ENCODE assay signal across 10 cellular contexts in genomic region chr3:132641837-132642538, GRCh38. TPM values are rescaled to one million over a fixed set of nuclear protein-coding genes. Genes with fewer than 3 reads are reported as not detected.
DNase-seq lines count a peak whose midpoint lies in the region; ATAC-seq and TF ChIP-seq lines count a peak whose summit lies in the region.
"Had no signal": no experiment of that assay in that cellular context is flagged by ENCODE, and none has a peak within 500 bp of the region (broad histone marks: within the 10 kb centered on the region; RNA-seq: fewer than 3 reads in every experiment).

No MANE protein-coding gene starts in this region.

- H3K4ac ChIP-seq in mesendoderm (ENCODE audit: low read depth, low read length) = no peak overlapping the region

- H2BK120ac ChIP-seq in mesendoderm (ENCODE audit: low read depth, low read length) = no peak overlapping the region

- intact Hi-C loops in OCI-LY7 (cut with micrococcal nuclease; ENCODE audit: unreplicated experiment) = loop anchor here (1.0 to 10.0 kb wide), 2 partner anchors 106 to 287 kb away; no protein-coding TSS in a partner anchor
- intact Hi-C loops in dorsolateral prefrontal cortex (cut with DNase I) = loop anchor here (2.0 to 10.0 kb wide), 3 partner anchors 105 to 287 kb away; no protein-coding TSS in a partner anchor

- H3K4me1 ChIP-seq in OCI-LY7 (ENCODE audit: insufficient read depth, low read length, poor library complexity, severe bottlenecking) (no peaks in the 10 kb centered on the region), mesendoderm (ENCODE audit: control insufficient read depth, low read depth, low read length) (no peaks in the 10 kb centered on the region)

- no peaks in the 10 kb centered on the region for H3K79me1 ChIP-seq in mesendoderm (ENCODE audit: low read length)

- no peak overlapping the region for H3K9ac ChIP-seq in mesendoderm (ENCODE audit: low read length)

- DNase-seq in DMS79 (lab: John Stamatoyannopoulos, UW) (peak; percentile 34), HuH-7.5 (ENCODE audit: low spot score) (peak; percentile 18), OCI-LY7 (ENCODE audit: low spot score) (peak; percentile 53), dorsolateral prefrontal cortex (no peak), mesendoderm (peak; percentile 51)
- DNase-seq in activated CD4-positive, alpha-beta memory T cell treated with anti-CD3 and anti-CD28 coated beads, Interleukin-2, amount 10 ng/mL, durations not matched to agents 7 days and 5 days = no peak
- DNase-seq in activated CD4-positive, alpha-beta T cell treated with anti-CD3 and anti-CD28 coated beads, Interleukin-2, amount 10 ng/mL, durations not matched to agents 7 days and 5 days = no peak

- peaks cover 5% of the 10 kb centered on the region for H3K4me1 Mint-ChIP-seq in activated CD4-positive, alpha-beta memory T cell treated with anti-CD3 and anti-CD28 coated beads, Interleukin-2, amount 10 ng/mL, durations not matched to agents 7 days and 5 days
- peaks cover 2% of the 10 kb centered on the region for H3K4me1 Mint-ChIP-seq in activated CD4-positive, alpha-beta T cell treated with anti-CD3 and anti-CD28 coated beads, Interleukin-2, amount 10 ng/mL, durations not matched to agents 7 days and 5 days

- 0 out of 2 replicates have a peak, but pooled peaks cover 6% of the 10 kb centered on the region for H4K20me1 ChIP-seq in OCI-LY7 (ENCODE audit: insufficient read depth, low read length)

- no TSS peak for BruUV-seq in OCI-LY7 (replicated peaks; lab: Mats Ljungman, UMichigan)

- no peak overlapping the region for H3K27ac ChIP-seq in OCI-LY7 (ENCODE audit: low read depth, low read length, poor library complexity, severe bottlenecking)
- H3K27ac ChIP-seq in dorsolateral prefrontal cortex = no peak overlapping the region
- H3K27ac ChIP-seq in mesendoderm (ENCODE audit: low read depth, low read length) = no peak overlapping the region
- H3K27ac ChIP-seq: SJSA1 had no signal

- no peak overlapping the region for H2AFZ ChIP-seq in OCI-LY7 (ENCODE audit: low read length)

- H3K56ac ChIP-seq in mesendoderm (ENCODE audit: low read length) = no peak overlapping the region

- TF ChIP-seq CTCF in OCI-LY7 (conservative IDR thresholded peaks at IDR 0.05; ENCODE audit: low read length) (peak; percentile 90), dorsolateral prefrontal cortex (IDR thresholded peaks at IDR 0.05 in 54 of 56, conservative IDR thresholded peaks at IDR 0.05 in 2 of 56; ENCODE audit: low read depth in 1 of 56, partially characterized antibody in 56 of 56) (peak; percentile 66 to 93 (median 80))

- POLR2A ChIA-PET in OCI-LY7 (lab: Charles Lee) = interaction anchor here (0.9 to 1.9 kb wide), 7 partner anchors 11 to 118 kb away, joined by 3 to 6 read pairs (median 5); no protein-coding TSS in a partner anchor
- POLR2A ChIA-PET in activated CD4-positive, alpha-beta memory T cell treated with anti-CD3 and anti-CD28 coated beads, Interleukin-2, amount 10 ng/mL, durations not matched to agents 7 days and 5 days (lab: Charles Lee) = no interaction called here
- POLR2A ChIA-PET in activated CD4-positive, alpha-beta T cell treated with anti-CD3 and anti-CD28 coated beads, Interleukin-2, amount 10 ng/mL, durations not matched to agents 7 days and 5 days (lab: Charles Lee) = no interaction called here

- H3K27me3 ChIP-seq in dorsolateral prefrontal cortex (no peaks in the 10 kb centered on the region), mesendoderm (ENCODE audit: insufficient read depth, low read length, poor library complexity) (no peaks in the 10 kb centered on the region)
- H3K27me3 ChIP-seq: SJSA1 had no signal

- H3K36me3 ChIP-seq in OCI-LY7 (ENCODE audit: insufficient read depth, low read length) = peaks cover 22% of the 10 kb centered on the region; the same call in 1 of the 2 replicates
- H3K36me3 ChIP-seq in mesendoderm (ENCODE audit: control insufficient read depth, insufficient read depth, low read length) = no peaks in the 10 kb centered on the region
- H3K36me3 ChIP-seq: SJSA1 had no signal

- CTCF ChIA-PET in OCI-LY7 (lab: Charles Lee; ENCODE audit: unreplicated experiment) = interaction anchor here (0.6 kb wide), 1 partner anchor 106 kb away, joined by 4 read pairs; no protein-coding TSS in a partner anchor
- CTCF ChIA-PET in activated CD4-positive, alpha-beta memory T cell treated with anti-CD3 and anti-CD28 coated beads, Interleukin-2, amount 10 ng/mL, durations not matched to agents 7 days and 5 days (lab: Charles Lee) = interaction anchor here (0.7 to 6.0 kb wide), 14 partner anchors 19 to 299 kb away, joined by 3 to 100 read pairs (median 4); no protein-coding TSS in a partner anchor
- CTCF ChIA-PET in activated CD4-positive, alpha-beta T cell treated with anti-CD3 and anti-CD28 coated beads, Interleukin-2, amount 10 ng/mL, durations not matched to agents 7 days and 5 days (lab: Charles Lee) = interaction anchor here (0.9 to 3.6 kb wide), 8 partner anchors 10 to 224 kb away, joined by 3 to 16 read pairs (median 3); partner anchors contain the start of gene DNAJC13

- no peak overlapping the region for H2BK5ac ChIP-seq in mesendoderm (ENCODE audit: low read length)

- H3K18ac ChIP-seq in mesendoderm (ENCODE audit: low read length) = no peak overlapping the region

- H3K79me2 ChIP-seq in OCI-LY7 (ENCODE audit: insufficient read depth, low read depth, low read length) (no peaks in the 10 kb centered on the region), mesendoderm (ENCODE audit: control insufficient read depth, insufficient read depth, low read length) (no peaks in the 10 kb centered on the region)

- H3K27me3 Mint-ChIP-seq in activated CD4-positive, alpha-beta memory T cell treated with anti-CD3 and anti-CD28 coated beads, Interleukin-2, amount 10 ng/mL, durations not matched to agents 7 days and 5 days = no peaks in the 10 kb centered on the region
- no peaks in the 10 kb centered on the region for H3K27me3 Mint-ChIP-seq in activated CD4-positive, alpha-beta T cell treated with anti-CD3 and anti-CD28 coated beads, Interleukin-2, amount 10 ng/mL, durations not matched to agents 7 days and 5 days

- WGBS in mesendoderm (ENCODE audit: extremely low coverage, insufficient coverage, low lambda C conversion rate) = no CpG with 5 or more reads among the region's 5 CpGs

- H4K8ac ChIP-seq in mesendoderm (ENCODE audit: low read depth, low read length) = no peak overlapping the region

- H3K23ac ChIP-seq in mesendoderm (ENCODE audit: low read length) = no peak overlapping the region

- H3K4me3 Mint-ChIP-seq in activated CD4-positive, alpha-beta memory T cell treated with anti-CD3 and anti-CD28 coated beads, Interleukin-2, amount 10 ng/mL, durations not matched to agents 7 days and 5 days = no peak overlapping the region
- no peak overlapping the region for H3K4me3 Mint-ChIP-seq in activated CD4-positive, alpha-beta T cell treated with anti-CD3 and anti-CD28 coated beads, Interleukin-2, amount 10 ng/mL, durations not matched to agents 7 days and 5 days

- peaks cover 9% of the 10 kb centered on the region for H3K36me3 Mint-ChIP-seq in activated CD4-positive, alpha-beta memory T cell treated with anti-CD3 and anti-CD28 coated beads, Interleukin-2, amount 10 ng/mL, durations not matched to agents 7 days and 5 days (ENCODE audit: low read depth)
- peaks cover 2% of the 10 kb centered on the region for H3K36me3 Mint-ChIP-seq in activated CD4-positive, alpha-beta T cell treated with anti-CD3 and anti-CD28 coated beads, Interleukin-2, amount 10 ng/mL, durations not matched to agents 7 days and 5 days (ENCODE audit: low read depth)

- no peaks in the 10 kb centered on the region for H3K9me3 Mint-ChIP-seq in activated CD4-positive, alpha-beta memory T cell treated with anti-CD3 and anti-CD28 coated beads, Interleukin-2, amount 10 ng/mL, durations not matched to agents 7 days and 5 days
- no peaks in the 10 kb centered on the region for H3K9me3 Mint-ChIP-seq in activated CD4-positive, alpha-beta T cell treated with anti-CD3 and anti-CD28 coated beads, Interleukin-2, amount 10 ng/mL, durations not matched to agents 7 days and 5 days

- no peak overlapping the region for H3K27ac Mint-ChIP-seq in activated CD4-positive, alpha-beta memory T cell treated with anti-CD3 and anti-CD28 coated beads, Interleukin-2, amount 10 ng/mL, durations not matched to agents 7 days and 5 days
- H3K27ac Mint-ChIP-seq in activated CD4-positive, alpha-beta T cell treated with anti-CD3 and anti-CD28 coated beads, Interleukin-2, amount 10 ng/mL, durations not matched to agents 7 days and 5 days = no peak overlapping the region

- ATAC-seq in HG03469 (IDR thresholded peaks at IDR 0.05; ENCODE audit: unreplicated experiment) = no peak

- no peaks in the 10 kb centered on the region for H3K9me3 ChIP-seq in OCI-LY7 (ENCODE audit: low read length)
- H3K9me3 ChIP-seq: SJSA1 had no signal

- H3K4me3 ChIP-seq in OCI-LY7 (ENCODE audit: low read depth, low read length, poor library complexity, severe bottlenecking) (no peak overlapping the region), dorsolateral prefrontal cortex (no peak overlapping the region), mesendoderm (ENCODE audit: low read length) (no peak overlapping the region)
- H3K4me3 ChIP-seq: SJSA1, skin epidermis had no signal

- no peak overlapping the region for H2AK5ac ChIP-seq in mesendoderm (ENCODE audit: low read length)

- H3K9me2 ChIP-seq in OCI-LY7 (ENCODE audit: insufficient read depth, low read length) = no peaks in the 10 kb centered on the region

- H2BK15ac ChIP-seq in mesendoderm (replicated peaks; ENCODE audit: low read depth) = no peak overlapping the region

- no peak overlapping the region for H4K5ac ChIP-seq in mesendoderm (ENCODE audit: low read length)

- H3K4me2 ChIP-seq in OCI-LY7 (ENCODE audit: low read length) = no peak overlapping the region
- H3K4me2 ChIP-seq in mesendoderm (ENCODE audit: low read length) = no peak overlapping the region

RNA-seq across cellular contexts. Expression of gene ACAD11, which starts 17.6 kb away (rescaled TPM):
- 18.5 and 25.7 TPM in 2 replicates for total RNA-seq in OCI-LY7 (2014; rRNA removed; shearing (Covaris generic))
- total RNA-seq in OCI-LY7 (2022) (21.7 and 23.5 TPM in 2 replicates), dorsolateral prefrontal cortex (10 to 100 TPM; 18.7 to 51.8 (median 32.6) TPM)
- 7.0 TPM for polyA plus RNA-seq in mesendoderm (2013, experiment 1 of 2)
- polyA plus RNA-seq in mesendoderm (2013, experiment 2 of 2) = 6.7 TPM
- total RNA-seq in activated CD4-positive, alpha-beta memory T cell treated with anti-CD3 and anti-CD28 coated beads, Interleukin-2, amount 10 ng/mL, durations not matched to agents 7 days and 5 days = 10 to 100 TPM in 1 of 2 experiments, 1 to 10 TPM in 1; 9.0 to 13.0 TPM
- 10 to 100 TPM; 11.8 to 13.0 TPM for total RNA-seq in activated CD4-positive, alpha-beta T cell treated with anti-CD3 and anti-CD28 coated beads, Interleukin-2, amount 10 ng/mL, durations not matched to agents 7 days and 5 days

RNA-seq across cellular contexts. Expression of gene UBA5, which starts 18.1 kb away (rescaled TPM):
- 47.5 and 60.8 TPM in 2 replicates for total RNA-seq in OCI-LY7 (2014; rRNA removed; shearing (Covaris generic))
- 44.6 and 45.2 TPM in 2 replicates for total RNA-seq in OCI-LY7 (2022)
- 10 to 100 TPM; 38.0 to 79.6 (median 57.5) TPM for total RNA-seq in dorsolateral prefrontal cortex
- polyA plus RNA-seq in mesendoderm (2013, experiment 1 of 2) = 29.1 TPM
- polyA plus RNA-seq in mesendoderm (2013, experiment 2 of 2) = 29.3 TPM
- total RNA-seq in activated CD4-positive, alpha-beta memory T cell treated with anti-CD3 and anti-CD28 coated beads, Interleukin-2, amount 10 ng/mL, durations not matched to agents 7 days and 5 days = 10 to 100 TPM; 31.8 to 36.6 TPM
- total RNA-seq in activated CD4-positive, alpha-beta T cell treated with anti-CD3 and anti-CD28 coated beads, Interleukin-2, amount 10 ng/mL, durations not matched to agents 7 days and 5 days = 10 to 100 TPM; 37.8 to 38.0 TPM

RNA-seq across cellular contexts. Expression of gene ACKR4, which starts 44.9 kb away (rescaled TPM):
- 2.1 and 2.4 TPM in 2 replicates for total RNA-seq in OCI-LY7 (2014; rRNA removed; shearing (Covaris generic))
- 2.5 and 3.8 TPM in 2 replicates for total RNA-seq in OCI-LY7 (2022)
- total RNA-seq in dorsolateral prefrontal cortex = under 1 TPM in 38 of 120 experiments, not detected in 82; 0.22 to 0.74 (median 0.35) TPM
- not detected for polyA plus RNA-seq in mesendoderm (2013, experiment 1 of 2)
- polyA plus RNA-seq in mesendoderm (2013, experiment 2 of 2) = not detected
- not detected for total RNA-seq in activated CD4-positive, alpha-beta memory T cell treated with anti-CD3 and anti-CD28 coated beads, Interleukin-2, amount 10 ng/mL, durations not matched to agents 7 days and 5 days
- total RNA-seq in activated CD4-positive, alpha-beta T cell treated with anti-CD3 and anti-CD28 coated beads, Interleukin-2, amount 10 ng/mL, durations not matched to agents 7 days and 5 days = under 1 TPM in 1 of 2 experiments, not detected in 1; 0.10 TPM

Comparison
In these comparisons a context has a peak if more than half of its experiments do, and no peak if none do; other contexts are left out.
1. DNase-seq: peak in DMS79 (single experiment), HuH-7.5 (single experiment), OCI-LY7 (single experiment) and mesendoderm (single experiment); none in dorsolateral prefrontal cortex (0 of 10), activated CD4-positive, alpha-beta memory T cell treated with anti-CD3 and anti-CD28 coated beads, Interleukin-2, amount 10 ng/mL, durations not matched to agents 7 days and 5 days (single experiment) and activated CD4-positive, alpha-beta T cell treated with anti-CD3 and anti-CD28 coated beads, Interleukin-2, amount 10 ng/mL, durations not matched to agents 7 days and 5 days (single experiment).